Comparison of ENCODE assay signal across 9 cellular contexts in the genomic region with DNA sequence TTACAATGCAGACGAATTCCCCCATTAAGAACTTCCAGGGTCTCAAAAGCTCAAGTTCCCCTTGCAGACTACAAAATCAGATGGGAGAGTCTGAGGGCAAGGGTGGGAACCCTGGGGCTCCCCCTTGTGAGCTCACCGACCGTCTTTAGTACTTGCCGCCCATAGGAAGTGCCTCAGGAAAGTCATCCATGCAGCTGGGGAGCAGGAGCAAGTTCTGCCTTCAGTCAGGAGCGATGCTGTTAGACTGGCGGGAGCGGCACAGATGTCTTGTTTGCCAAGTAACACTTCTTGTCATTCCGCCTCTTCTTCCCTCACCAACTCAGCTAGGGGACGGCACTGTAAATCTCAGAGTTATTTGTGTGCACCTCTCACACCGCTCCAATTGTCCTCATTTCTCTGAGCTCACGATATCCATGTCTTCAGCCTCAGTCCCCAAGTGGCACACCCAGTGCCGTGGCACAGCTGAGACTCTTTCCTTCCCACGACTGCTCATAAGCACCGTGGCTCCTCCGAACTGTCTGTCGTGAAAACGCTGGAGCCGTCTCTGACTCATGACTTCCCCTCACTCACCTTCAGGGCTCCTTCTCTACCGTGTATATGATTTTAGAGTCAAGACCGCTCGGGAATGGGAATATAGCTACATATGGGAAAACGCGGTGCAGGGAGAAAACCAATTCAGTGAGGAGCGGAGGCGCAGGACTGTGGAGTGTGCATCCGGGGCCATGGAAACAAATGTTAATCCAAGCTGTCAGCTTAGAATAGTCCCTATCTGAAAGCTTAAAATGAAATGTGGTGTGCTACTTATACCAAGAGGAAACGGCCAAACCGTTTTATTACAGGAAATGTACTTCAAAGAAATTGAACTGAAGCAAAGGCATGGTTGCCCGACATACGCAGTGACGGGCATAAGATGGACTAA. TPM values are rescaled to one million over a fixed set of nuclear protein-coding genes. Genes with fewer than 3 reads are reported as not detected.
DNase-seq lines count a peak whose midpoint lies in the region; ATAC-seq and TF ChIP-seq lines count a peak whose summit lies in the region.
"Had no signal": no experiment of that assay in that cellular context is flagged by ENCODE, and none has a peak within 500 bp of the region (broad histone marks: within the 10 kb centered on the region; RNA-seq: fewer than 3 reads in every experiment).

No MANE protein-coding gene starts in this region.

- H3K27me3 ChIP-seq in CD4-positive, CD25-positive, alpha-beta regulatory T cell (ENCODE audit: control insufficient read depth, insufficient read depth, low read length), result no peaks in the 10 kb centered on the region
- H3K27me3 ChIP-seq in thymus (ENCODE audit: control insufficient read depth, insufficient read depth), result no peaks in the 10 kb centered on the region

- peaks cover under 1 to 6% of the 10 kb centered on the region in 2 experiments for H3K9me3 ChIP-seq in CD4-positive, CD25-positive, alpha-beta regulatory T cell (ENCODE audit: control insufficient read depth in 2 of 2, low read length in 2 of 2)
- H3K9me3 ChIP-seq in thymus (ENCODE audit: control insufficient read depth), result no peaks in the 10 kb centered on the region

- H3K4me3 Mint-ChIP-seq in CD4-positive, CD25-positive, alpha-beta regulatory T cell, result peak overlapping the region; percentile 94 to 100 (median 98)
- peak overlapping the region; percentile 93 for H3K4me3 Mint-ChIP-seq in activated CD4-positive, alpha-beta memory T cell treated with anti-CD3 and anti-CD28 coated beads, Interleukin-2, amount 10 ng/mL, durations not matched to agents 7 days and 5 days
- H3K4me3 Mint-ChIP-seq in mesothelial cell of epicardium, result peak overlapping the region; percentile 11

- H3K36me3 Mint-ChIP-seq in CD4-positive, CD25-positive, alpha-beta regulatory T cell, result peaks cover 56% of the 10 kb centered on the region
- peaks cover 78% of the 10 kb centered on the region for H3K36me3 Mint-ChIP-seq in activated CD4-positive, alpha-beta memory T cell treated with anti-CD3 and anti-CD28 coated beads, Interleukin-2, amount 10 ng/mL, durations not matched to agents 7 days and 5 days (ENCODE audit: low read depth)
- H3K36me3 Mint-ChIP-seq in mesothelial cell of epicardium, result peaks cover 32% of the 10 kb centered on the region

- H3K27ac Mint-ChIP-seq in CD4-positive, CD25-positive, alpha-beta regulatory T cell, result peak overlapping the region; percentile 98 to 99 (median 99)
- H3K27ac Mint-ChIP-seq in activated CD4-positive, alpha-beta memory T cell treated with anti-CD3 and anti-CD28 coated beads, Interleukin-2, amount 10 ng/mL, durations not matched to agents 7 days and 5 days, result peak overlapping the region; percentile 99
- peak overlapping the region; percentile 26 for H3K27ac Mint-ChIP-seq in mesothelial cell of epicardium

- WGBS in thymus, result 6% methylated on average over 31 of the region's 31 CpGs

- DNase-seq in CD4-positive, CD25-positive, alpha-beta regulatory T cell, result peak; percentile 51 to 93 (median 78)
- DNase-seq in activated CD4-positive, alpha-beta memory T cell treated with anti-CD3 and anti-CD28 coated beads, Interleukin-2, amount 10 ng/mL, durations not matched to agents 7 days and 5 days, result peak; percentile 77
- DNase-seq in mesothelial cell of epicardium (ENCODE audit: low spot score in 2 of 2, unreplicated experiment in 2 of 2) (no peak), left lobe of liver (ENCODE audit: low spot score) (no peak), NCI-H2081 treated with DMSO at 0.1 percent for 48 hours (lab: John Stamatoyannopoulos, UW) (no peak)
- DNase-seq: left cardiac atrium had no signal

- H3K36me3 ChIP-seq in CD4-positive, CD25-positive, alpha-beta regulatory T cell (ENCODE audit: control insufficient read depth, insufficient read depth, low read length), result peaks cover 11% of the 10 kb centered on the region
- no peaks in the 10 kb centered on the region for H3K36me3 ChIP-seq in thymus (ENCODE audit: control insufficient read depth, insufficient read depth)

- peak overlapping the region; percentile 98 for H3K4me3 ChIP-seq in CD4-positive, CD25-positive, alpha-beta regulatory T cell (ENCODE audit: low read depth, low read length)
- peak overlapping the region; percentile 58 for H3K4me3 ChIP-seq in thymus (ENCODE audit: low read length)

- H3K27ac ChIP-seq in CD4-positive, CD25-positive, alpha-beta regulatory T cell (ENCODE audit: insufficient read depth, low read length, poor library complexity, severe bottlenecking), result peak overlapping the region; percentile 92
- H3K27ac ChIP-seq in thymus (ENCODE audit: low read depth), result peak overlapping the region; percentile 86

- no peaks in the 10 kb centered on the region for H3K27me3 Mint-ChIP-seq in CD4-positive, CD25-positive, alpha-beta regulatory T cell
- H3K27me3 Mint-ChIP-seq in activated CD4-positive, alpha-beta memory T cell treated with anti-CD3 and anti-CD28 coated beads, Interleukin-2, amount 10 ng/mL, durations not matched to agents 7 days and 5 days, result no peaks in the 10 kb centered on the region
- no peaks in the 10 kb centered on the region for H3K27me3 Mint-ChIP-seq in mesothelial cell of epicardium (ENCODE audit: low read depth)

- H3K9me3 Mint-ChIP-seq in CD4-positive, CD25-positive, alpha-beta regulatory T cell, result peaks cover 0 to 8% (median 2%) of the 10 kb centered on the region in 7 donors
- H3K9me3 Mint-ChIP-seq in activated CD4-positive, alpha-beta memory T cell treated with anti-CD3 and anti-CD28 coated beads, Interleukin-2, amount 10 ng/mL, durations not matched to agents 7 days and 5 days, result peaks cover 10% of the 10 kb centered on the region
- H3K9me3 Mint-ChIP-seq in mesothelial cell of epicardium, result peaks cover 10% of the 10 kb centered on the region

- ATAC-seq in CD4-positive, CD25-positive, alpha-beta regulatory T cell (ENCODE audit: low read depth in 2 of 2), result peak; percentile 66
- ATAC-seq in HG02981 (IDR thresholded peaks at IDR 0.05; ENCODE audit: unreplicated experiment) (peak; percentile 50), HG03439 (IDR thresholded peaks at IDR 0.05; ENCODE audit: unreplicated experiment) (no peak), left lobe of liver (no peak)

- CTCF ChIA-PET in activated CD4-positive, alpha-beta memory T cell treated with anti-CD3 and anti-CD28 coated beads, Interleukin-2, amount 10 ng/mL, durations not matched to agents 7 days and 5 days (lab: Charles Lee), result interaction anchor here (0.7 to 5.8 kb wide), 11 partner anchors 14 to 65 kb away, joined by 3 to 68 read pairs (median 5); no protein-coding TSS in a partner anchor

- peaks cover 12 to 91% (median 61%) of the 10 kb centered on the region in 4 donors for H3K4me1 Mint-ChIP-seq in CD4-positive, CD25-positive, alpha-beta regulatory T cell
- H3K4me1 Mint-ChIP-seq in activated CD4-positive, alpha-beta memory T cell treated with anti-CD3 and anti-CD28 coated beads, Interleukin-2, amount 10 ng/mL, durations not matched to agents 7 days and 5 days, result peaks cover 78% of the 10 kb centered on the region
- peaks cover 65% of the 10 kb centered on the region for H3K4me1 Mint-ChIP-seq in mesothelial cell of epicardium

- POLR2A ChIA-PET in activated CD4-positive, alpha-beta memory T cell treated with anti-CD3 and anti-CD28 coated beads, Interleukin-2, amount 10 ng/mL, durations not matched to agents 7 days and 5 days (lab: Charles Lee), result interaction anchor here (0.7 to 9.2 kb wide), 25 partner anchors 10 to 831 kb away, joined by 3 to 190 read pairs (median 7); a partner anchor contains a TSS

- peaks cover 91% of the 10 kb centered on the region for H3K4me1 ChIP-seq in CD4-positive, CD25-positive, alpha-beta regulatory T cell (ENCODE audit: control insufficient read depth, insufficient read depth, low read length, poor library complexity, severe bottlenecking)
- H3K4me1 ChIP-seq in thymus (ENCODE audit: control insufficient read depth, insufficient read depth, low read length), result peaks cover 9% of the 10 kb centered on the region

- TF ChIP-seq CTCF in mesothelial cell of epicardium (IDR thresholded peaks at IDR 0.05; ENCODE audit: unreplicated experiment), result no peak

RNA-seq across cellular contexts. Expression of a gene that starts 34.0 kb away (rescaled TPM):
- total RNA-seq in CD4-positive, CD25-positive, alpha-beta regulatory T cell, result 162 TPM
- polyA plus RNA-seq in CD4-positive, CD25-positive, alpha-beta regulatory T cell, result 100 to 1,000 TPM in 3 of 4 donors, 10 to 100 TPM in 1; 83.3 to 125 (median 110) TPM
- 10 to 100 TPM; 74.4 to 74.6 TPM for total RNA-seq in activated CD4-positive, alpha-beta memory T cell treated with anti-CD3 and anti-CD28 coated beads, Interleukin-2, amount 10 ng/mL, durations not matched to agents 7 days and 5 days
- 46.9 to 52.8 TPM (median 51.7 TPM) in 3 replicates for total RNA-seq in mesothelial cell of epicardium
- 21.6 TPM for polyA plus RNA-seq in thymus
- 7.5 TPM for total RNA-seq in left lobe of liver

Comparison
In these comparisons a context has a peak if more than half of its experiments do, and no peak if none do; other contexts are left out.
1. ATAC-seq: peak in CD4-positive, CD25-positive, alpha-beta regulatory T cell (2 of 2) and HG02981 (single experiment); none in HG03439 (single experiment) and left lobe of liver (single experiment).
2. DNase-seq: peak in CD4-positive, CD25-positive, alpha-beta regulatory T cell (3 of 3) and activated CD4-positive, alpha-beta memory T cell treated with anti-CD3 and anti-CD28 coated beads, Interleukin-2, amount 10 ng/mL, durations not matched to agents 7 days and 5 days (single experiment); none in mesothelial cell of epicardium (0 of 2), left lobe of liver (single experiment) and NCI-H2081 treated with DMSO at 0.1 percent for 48 hours (single experiment).
3. H3K27ac Mint-ChIP-seq: peak in every context shown above with its lines; median percentile 99 in CD4-positive, CD25-positive, alpha-beta regulatory T cell; 99 in activated CD4-positive, alpha-beta memory T cell treated with anti-CD3 and anti-CD28 coated beads, Interleukin-2, amount 10 ng/mL, durations not matched to agents 7 days and 5 days; 26 in mesothelial cell of epicardium.
4. H3K4me3 Mint-ChIP-seq: peak in every context shown above with its lines; median percentile 98 in CD4-positive, CD25-positive, alpha-beta regulatory T cell; 93 in activated CD4-positive, alpha-beta memory T cell treated with anti-CD3 and anti-CD28 coated beads, Interleukin-2, amount 10 ng/mL, durations not matched to agents 7 days and 5 days; 11 in mesothelial cell of epicardium.